In genomic region chr11:112880454-112880853, GRCh38 we compare ENCODE assay signal across 16 cellular contexts.
A peak's percentile ranks its signal among the peaks of the same experiment; 100 is the strongest.
DNase-seq lines count a peak whose midpoint lies in the region; ATAC-seq and TF ChIP-seq lines count a peak whose summit lies in the region.
"Had no signal": no experiment of that assay in that cellular context is flagged by ENCODE, and none has a peak within 500 bp of the region (broad histone marks: within the 10 kb centered on the region; RNA-seq: fewer than 3 reads in every experiment).

No MANE protein-coding gene starts in this region.

- peak; percentile 71 for DNase-seq in NK-92 treated with Interleukin-12 subunit alpha and Interleukin-12 subunit beta, amount 100 ng/mL, for 24 hours (lab: John Stamatoyannopoulos, UW)
- DNase-seq in NK-92 (lab: John Stamatoyannopoulos, UW; ENCODE audit: unreplicated experiment) = no peak
- peak; percentile 87 for DNase-seq in GDM1 (lab: John Stamatoyannopoulos, UW)
- DNase-seq in central memory CD8-positive, alpha-beta T cell (ENCODE audit: low spot score in 2 of 2) = no peak
- DNase-seq in osteoblast (ENCODE audit: insufficient read length, low spot score, missing footprints) = peak; percentile 56
- DNase-seq in vagina (ENCODE audit: extremely low spot score in 2 of 2) = no peak
- DNase-seq in osteocyte (ENCODE audit: extremely low spot score, unreplicated experiment) = no peak
- DNase-seq in GM10266 (ENCODE audit: extremely low spot score) = no peak
- DNase-seq: BE2C, GF-D8, NCI-H226, NCI-H526, SHP77 had no signal

- H4K20me1 ChIP-seq in osteoblast (ENCODE audit: insufficient read depth, low read length) = no peaks in the 10 kb centered on the region

- H3K4me1 Mint-ChIP-seq in central memory CD8-positive, alpha-beta T cell = peaks cover 11% of the 10 kb centered on the region
- no peaks in the 10 kb centered on the region for H3K4me1 Mint-ChIP-seq in osteocyte (ENCODE audit: unreplicated experiment)

- H3K9me3 ChIP-seq in osteoblast (ENCODE audit: low read depth, low read length) = no peaks in the 10 kb centered on the region
- no peaks in the 10 kb centered on the region for H3K9me3 ChIP-seq in vagina
- H3K9me3 ChIP-seq: BE2C had no signal

- no peaks in the 10 kb centered on the region for H3K4me1 ChIP-seq in osteoblast (ENCODE audit: insufficient read depth, low read length)
- peaks cover 26% of the 10 kb centered on the region for H3K4me1 ChIP-seq in vagina

- H3K4me3 ChIP-seq in osteoblast (ENCODE audit: insufficient read depth, low read length) (no peak overlapping the region), vagina (no peak overlapping the region)

- no peak overlapping the region for H3K4me2 ChIP-seq in osteoblast (ENCODE audit: insufficient read depth, low read length)

- TF ChIP-seq CTCF in osteoblast (IDR thresholded peaks at IDR 0.05; ENCODE audit: extremely low read depth, low read depth, low read length) = no peak
- TF ChIP-seq CTCF in vagina (IDR thresholded peaks at IDR 0.05) = no peak
- no peak for TF ChIP-seq CTCF in osteocyte (IDR thresholded peaks at IDR 0.05)
- no peak for TF ChIP-seq CTCF in GM10266 (IDR thresholded peaks at IDR 0.05; ENCODE audit: control insufficient read depth, insufficient read depth, low read depth, missing control alignments)

- no peaks in the 10 kb centered on the region for H3K36me3 Mint-ChIP-seq in central memory CD8-positive, alpha-beta T cell (ENCODE audit: insufficient read depth)
- H3K36me3 Mint-ChIP-seq in osteocyte (ENCODE audit: unreplicated experiment) = no peaks in the 10 kb centered on the region

- no peak overlapping the region for H2AFZ ChIP-seq in osteoblast (ENCODE audit: low read length)

- no peaks in the 10 kb centered on the region for H3K79me2 ChIP-seq in osteoblast (ENCODE audit: insufficient read depth, low read length)

- ATAC-seq in central memory CD8-positive, alpha-beta T cell (replicated peaks; ENCODE audit: extremely low read depth, poor library complexity, severe bottlenecking) = no peak

- TF ChIP-seq POLR2A in vagina (IDR thresholded peaks at IDR 0.05) = no peak

- no peak overlapping the region for H3K27ac ChIP-seq in osteoblast (ENCODE audit: low read depth, low read length)
- no peak overlapping the region for H3K27ac ChIP-seq in vagina
- H3K27ac ChIP-seq: 22Rv1, HL-60 had no signal

- H3K27ac Mint-ChIP-seq in central memory CD8-positive, alpha-beta T cell (ENCODE audit: low read depth) = peak overlapping the region; percentile 44
- H3K27ac Mint-ChIP-seq in osteocyte (ENCODE audit: unreplicated experiment) = no peak overlapping the region
- H3K27ac Mint-ChIP-seq: GM23338 had no signal

- intact Hi-C loops in vagina (cut with DNase I) = no loop called here

- H3K27me3 Mint-ChIP-seq in central memory CD8-positive, alpha-beta T cell = no peaks in the 10 kb centered on the region
- H3K27me3 Mint-ChIP-seq in osteocyte (ENCODE audit: unreplicated experiment) = no peaks in the 10 kb centered on the region

- H3K36me3 ChIP-seq in osteoblast (ENCODE audit: insufficient read depth, low read length) = no peaks in the 10 kb centered on the region
- H3K36me3 ChIP-seq in vagina = no peaks in the 10 kb centered on the region
- H3K36me3 ChIP-seq: BE2C had no signal

- no peaks in the 10 kb centered on the region for H3K27me3 ChIP-seq in osteoblast (ENCODE audit: insufficient read depth, low read length)
- H3K27me3 ChIP-seq in vagina = no peaks in the 10 kb centered on the region
- H3K27me3 ChIP-seq: BE2C had no signal

- H3K4me3 Mint-ChIP-seq in central memory CD8-positive, alpha-beta T cell = no peak overlapping the region
- H3K4me3 Mint-ChIP-seq in osteocyte (ENCODE audit: unreplicated experiment) = no peak overlapping the region
- H3K4me3 Mint-ChIP-seq: GM23338 had no signal

- no peaks in the 10 kb centered on the region for H3K9me3 Mint-ChIP-seq in central memory CD8-positive, alpha-beta T cell
- H3K9me3 Mint-ChIP-seq in osteocyte (ENCODE audit: unreplicated experiment) = no peaks in the 10 kb centered on the region
- H3K9me3 Mint-ChIP-seq: GM23338 had no signal

Comparison
In these comparisons a context has a peak if more than half of its experiments do, and no peak if none do; other contexts are left out.
1. DNase-seq: peak in NK-92 treated with Interleukin-12 subunit alpha and Interleukin-12 subunit beta, amount 100 ng/mL, for 24 hours (single experiment), GDM1 (single experiment) and osteoblast (single experiment); none in NK-92 (single experiment), central memory CD8-positive, alpha-beta T cell (0 of 2), vagina (0 of 2), osteocyte (single experiment) and GM10266 (single experiment).